In the genomic region with DNA sequence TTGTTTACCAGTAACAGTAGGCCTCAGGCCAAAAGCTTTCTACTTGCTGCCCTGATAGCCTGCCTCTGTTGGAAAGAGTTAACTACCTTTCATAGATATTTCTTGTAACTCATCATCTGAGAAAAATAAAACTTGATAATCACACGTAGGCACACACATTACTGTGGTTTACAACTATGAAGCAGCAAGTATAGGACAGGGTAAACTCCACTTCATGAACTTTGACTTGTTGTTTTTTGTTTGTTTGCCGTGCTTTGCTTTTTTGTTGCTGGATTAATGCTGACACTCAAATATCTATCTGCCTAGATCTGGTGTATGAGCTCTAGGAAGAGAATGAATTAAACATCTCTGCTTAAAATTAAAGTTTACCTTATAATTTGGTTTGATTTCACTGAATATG, we compare ENCODE assay signal across 32 cellular contexts.
"Had no signal": no experiment of that assay in that cellular context is flagged by ENCODE, and none has a peak within 500 bp of the region (broad histone marks: within the 10 kb centered on the region; RNA-seq: fewer than 3 reads in every experiment).

No MANE protein-coding gene starts in this region.

- H3K27ac ChIP-seq: ovary, parathyroid adenoma, psoas muscle, skin epidermis, spleen, suprapubic skin, testis, tibial artery, transverse colon, upper lobe of right lung, uterus had no signal

- H3K9me3 Mint-ChIP-seq: natural killer cell treated with Interleukin-12 subunit alpha and Interleukin-12 subunit beta and Interleukin-15 and Interleukin-18, amount 100 ng/mL, for 72 hours; nephron progenitor cell; neural crest cell; stimulated activated memory B cell treated with anti-CD40 and anti-IgM and Interleukin-4, amounts not matched to agents 10 μg/mL and 1 μg/mL and 100 μg/mL, for 72 hours; type B pancreatic cell had no signal

- H3K4me1 ChIP-seq: parathyroid adenoma, psoas muscle, spleen, suprapubic skin, testis, tibial artery, transverse colon, upper lobe of right lung, uterus had no signal

- H3K79me2 ChIP-seq: parathyroid adenoma had no signal

- H3K27me3 Mint-ChIP-seq: naive thymus-derived CD8-positive, alpha-beta T cell; natural killer cell treated with Interleukin-12 subunit alpha and Interleukin-12 subunit beta and Interleukin-15 and Interleukin-18, amount 100 ng/mL, for 72 hours; stimulated activated memory B cell treated with anti-CD40 and anti-IgM and Interleukin-4, amounts not matched to agents 10 μg/mL and 1 μg/mL and 100 μg/mL, for 72 hours; stimulated activated naive CD8-positive, alpha-beta T cell treated with anti-CD3 and anti-CD28 coated beads, Interleukin-15, amount 100 ng/mL, for 72 hours; type B pancreatic cell had no signal

- H3K4me1 Mint-ChIP-seq: naive thymus-derived CD8-positive, alpha-beta T cell; nephron progenitor cell; neural crest cell; stimulated activated memory B cell treated with anti-CD40 and anti-IgM and Interleukin-4, amounts not matched to agents 10 μg/mL and 1 μg/mL and 100 μg/mL, for 72 hours; stimulated activated naive CD8-positive, alpha-beta T cell treated with anti-CD3 and anti-CD28 coated beads, Interleukin-15, amount 100 ng/mL, for 72 hours had no signal

- H3K4me2 ChIP-seq: smooth muscle cell had no signal

- H3K36me3 Mint-ChIP-seq: naive thymus-derived CD8-positive, alpha-beta T cell; natural killer cell treated with Interleukin-12 subunit alpha and Interleukin-12 subunit beta and Interleukin-15 and Interleukin-18, amount 100 ng/mL, for 72 hours; stimulated activated memory B cell treated with anti-CD40 and anti-IgM and Interleukin-4, amounts not matched to agents 10 μg/mL and 1 μg/mL and 100 μg/mL, for 72 hours; type B pancreatic cell had no signal

- H3K36me3 ChIP-seq: ovary, spleen, suprapubic skin, tibial artery, transverse colon, upper lobe of right lung, uterus had no signal

- H3K4me3 Mint-ChIP-seq: naive thymus-derived CD8-positive, alpha-beta T cell; natural killer cell treated with Interleukin-12 subunit alpha and Interleukin-12 subunit beta and Interleukin-15 and Interleukin-18, amount 100 ng/mL, for 72 hours; nephron progenitor cell; neural crest cell; stimulated activated memory B cell treated with anti-CD40 and anti-IgM and Interleukin-4, amounts not matched to agents 10 μg/mL and 1 μg/mL and 100 μg/mL, for 72 hours; stimulated activated naive CD8-positive, alpha-beta T cell treated with anti-CD3 and anti-CD28 coated beads, Interleukin-15, amount 100 ng/mL, for 72 hours; type B pancreatic cell had no signal

- H3K27ac Mint-ChIP-seq: naive thymus-derived CD8-positive, alpha-beta T cell; natural killer cell treated with Interleukin-12 subunit alpha and Interleukin-12 subunit beta and Interleukin-15 and Interleukin-18, amount 100 ng/mL, for 72 hours; nephron progenitor cell; progenitor cell of endocrine pancreas; stimulated activated memory B cell treated with anti-CD40 and anti-IgM and Interleukin-4, amounts not matched to agents 10 μg/mL and 1 μg/mL and 100 μg/mL, for 72 hours; stimulated activated naive CD8-positive, alpha-beta T cell treated with anti-CD3 and anti-CD28 coated beads, Interleukin-15, amount 100 ng/mL, for 72 hours; type B pancreatic cell had no signal

- DNase-seq: naive thymus-derived CD8-positive, alpha-beta T cell; nephron progenitor cell; occipital lobe; ovary; posterior cingulate gyrus; psoas muscle; right cardiac atrium; spleen; stimulated activated CD4-positive, alpha-beta T cell treated with anti-CD3 and anti-CD28 coated beads, Interleukin-12 subunit alpha, Interleukin-12 subunit beta, amount 100 ng/mL, for 4 hours; stimulated activated CD4-positive, alpha-beta T cell treated with anti-CD3 and anti-CD28 coated beads, Interleukin-1b, Interleukin-23, amount 100 ng/mL, for 48 hours; stimulated activated CD4-positive, alpha-beta T cell treated with anti-CD3 and anti-CD28 coated beads, Interleukin-4, amount 100 ng/mL, for 1 hour; stimulated activated CD4-positive, alpha-beta T cell treated with anti-CD3 and anti-CD28 coated beads, Interleukin-4, amount 100 ng/mL, for 4 hours; stimulated activated CD8-positive, alpha-beta memory T cell treated with anti-CD3 and anti-CD28 coated beads, Interleukin-4, amount 100 ng/mL, for 48 hours; stimulated activated naive CD4-positive, alpha-beta T cell; stimulated activated naive CD8-positive, alpha-beta T cell treated with anti-CD3 and anti-CD28 coated beads, Interleukin-15, amount 100 ng/mL, for 72 hours; stimulated activated naive CD8-positive, alpha-beta T cell treated with anti-CD3 and anti-CD28 coated beads, Interleukin-15, Interleukin-2, amounts not matched to agents 100 U/mL and 50 U/mL, for 24 hours; substantia nigra; testis; tibial artery; transverse colon; upper lobe of right lung; uterus had no signal

- H3K27me3 ChIP-seq: ovary, spleen, suprapubic skin, testis, tibial artery, transverse colon, upper lobe of right lung, uterus had no signal

- H3K9me3 ChIP-seq: ovary, psoas muscle, spleen, suprapubic skin, testis, tibial artery, transverse colon, upper lobe of right lung, uterus had no signal

- H2AFZ ChIP-seq: parathyroid adenoma had no signal

- ATAC-seq: naive thymus-derived CD8-positive, alpha-beta T cell; natural killer cell treated with Interleukin-12 subunit alpha and Interleukin-12 subunit beta and Interleukin-15 and Interleukin-18, amount 100 ng/mL, for 72 hours; psoas muscle; right cardiac atrium; sciatic nerve; stimulated activated memory B cell treated with anti-CD40 and anti-IgM and Interleukin-4, amounts not matched to agents 10 μg/mL and 1 μg/mL and 100 μg/mL, for 72 hours; stimulated activated naive CD8-positive, alpha-beta T cell treated with anti-CD3 and anti-CD28 coated beads, Interleukin-15, amount 100 ng/mL, for 72 hours; stimulated activated naive CD8-positive, alpha-beta T cell treated with anti-CD3 and anti-CD28 coated beads, Interleukin-15, Interleukin-2, amounts not matched to agents 100 U/mL and 50 U/mL, for 24 hours; upper lobe of right lung had no signal

- H3K9ac ChIP-seq: parathyroid adenoma had no signal

- H3K4me3 ChIP-seq: ovary, psoas muscle, skin epidermis, smooth muscle cell, spleen, suprapubic skin, testis, tibial artery, transverse colon, upper lobe of right lung, uterus had no signal
